In genomic region chr5:83586874-83587776, GRCh38 we compare ENCODE assay signal across 2 cellular contexts.
TF ChIP-seq lines count a peak whose summit lies in the region.

No MANE protein-coding gene starts in this region.

TF ChIP-seq in SK-N-SH treated with all-trans-retinoic acid at 6 μM for 48 hours, 23 proteins besides CTCF, POLR2A, EP300 and RAD21 (continued from another document):
- no peak for TF ChIP-seq POU6F1 (CRISPR knock-in tag; IDR thresholded peaks at IDR 0.05; ENCODE audit: borderline replicate concordance, low read depth)
- TF ChIP-seq ARNTL (CRISPR knock-in tag; IDR thresholded peaks at IDR 0.05; ENCODE audit: borderline replicate concordance, low read depth) = no peak

TF ChIP-seq in SK-N-SH, 30 proteins besides CTCF, POLR2A, EP300 and RAD21 (continued from another document):
- TF ChIP-seq IRF3 (IDR thresholded peaks at IDR 0.05; ENCODE audit: low read depth, low read length) (no peak), USF1 (IDR thresholded peaks at IDR 0.05; ENCODE audit: borderline replicate concordance, low read depth) (no peak), GABPA (IDR thresholded peaks at IDR 0.05; ENCODE audit: low read depth) (no peak), RXRA (IDR thresholded peaks at IDR 0.05; ENCODE audit: borderline replicate concordance, low read depth) (no peak), TCF12 (IDR thresholded peaks at IDR 0.05) (no peak), ELF1 (IDR thresholded peaks at IDR 0.05) (no peak), MAX (IDR thresholded peaks at IDR 0.05; ENCODE audit: low read depth) (no peak), REST (IDR thresholded peaks at IDR 0.05; ENCODE audit: low read depth, low read length) (no peak), EZH2phosphoT487 (IDR thresholded peaks at IDR 0.05; ENCODE audit: borderline replicate concordance, low read depth) (no peak), YY1 (IDR thresholded peaks at IDR 0.05; ENCODE audit: low read depth) (no peak), SIN3A (IDR thresholded peaks at IDR 0.05; ENCODE audit: borderline replicate concordance, low read depth, low read length) (no peak), MXI1 (IDR thresholded peaks at IDR 0.05; ENCODE audit: low read depth, low read length) (no peak), NFIC (IDR thresholded peaks at IDR 0.05; ENCODE audit: borderline replicate concordance) (no peak), FOXJ3 (CRISPR knock-in tag; IDR thresholded peaks at IDR 0.05) (no peak), TEAD4 (IDR thresholded peaks at IDR 0.05; ENCODE audit: borderline replicate concordance, insufficient read depth) (no peak)
